ENCODE assay signal across 21 cellular contexts in genomic region chr1:245717611-245718010, GRCh38.
DNase-seq lines count a peak whose midpoint lies in the region; ATAC-seq and TF ChIP-seq lines count a peak whose summit lies in the region.
"Had no signal": no experiment of that assay in that cellular context is flagged by ENCODE, and none has a peak within 500 bp of the region (broad histone marks: within the 10 kb centered on the region; RNA-seq: fewer than 3 reads in every experiment).

No MANE protein-coding gene starts in this region.

- H3F3A ChIP-seq in neural progenitor cell (ENCODE audit: low read depth), result no peaks in the 10 kb centered on the region

- no peaks in the 10 kb centered on the region for H4K20me1 ChIP-seq in neural progenitor cell (ENCODE audit: low read depth)
- H4K20me1 ChIP-seq: BLaER1 had no signal

- no peak overlapping the region for H3K4me3 Mint-ChIP-seq in neural progenitor cell
- no peak overlapping the region for H3K4me3 Mint-ChIP-seq in stimulated activated naive B cell treated with anti-CD40 and anti-IgM and Interleukin-4, amounts not matched to agents 10 μg/mL and 1 μg/mL and 100 μg/mL, for 72 hours
- H3K4me3 Mint-ChIP-seq: CD14-positive monocyte; CD4-positive, alpha-beta memory T cell; H9; IgD-negative memory B cell had no signal

- H3K9me3 ChIP-seq in neural progenitor cell (ENCODE audit: low read depth), result no peaks in the 10 kb centered on the region
- H3K9me3 ChIP-seq: A549, BLaER1 had no signal

- ATAC-seq in GM19452 (IDR thresholded peaks at IDR 0.05; ENCODE audit: unreplicated experiment) (no peak), GM18517 (IDR thresholded peaks at IDR 0.05; ENCODE audit: unreplicated experiment) (no peak), GM21619 (IDR thresholded peaks at IDR 0.05; ENCODE audit: unreplicated experiment) (no peak)
- no peak for ATAC-seq in stimulated activated naive B cell treated with anti-CD40 and anti-IgM and Interleukin-4, amounts not matched to agents 10 μg/mL and 1 μg/mL and 100 μg/mL, for 72 hours (replicated peaks)
- ATAC-seq: A549, GM12878, HepG2 had no signal

- H3K27me3 Mint-ChIP-seq in neural progenitor cell (ENCODE audit: insufficient read depth, low read depth), result peaks cover 8% of the 10 kb centered on the region
- no peaks in the 10 kb centered on the region for H3K27me3 Mint-ChIP-seq in stimulated activated naive B cell treated with anti-CD40 and anti-IgM and Interleukin-4, amounts not matched to agents 10 μg/mL and 1 μg/mL and 100 μg/mL, for 72 hours
- H3K27me3 Mint-ChIP-seq: IgD-negative memory B cell had no signal

- DNase-seq in NCI-H2227 treated with DMSO at 0.1 percent for 48 hours (lab: John Stamatoyannopoulos, UW) (peak; percentile 23), NCI-H2227 (lab: John Stamatoyannopoulos, UW; ENCODE audit: unreplicated experiment) (no peak), fibroblast of pulmonary artery (ENCODE audit: low read depth) (peak; percentile 11), neural progenitor cell (ENCODE audit: low spot score) (no peak)
- DNase-seq in stimulated activated naive B cell treated with anti-CD40 and anti-IgM and Interleukin-4, amounts not matched to agents 10 μg/mL and 1 μg/mL and 100 μg/mL, for 72 hours, result no peak
- DNase-seq: Calu3; CD4-positive, alpha-beta memory T cell; DMS79 treated with DMSO at 0.1 percent for 48 hours; GF-D8; GOT3; H9 had no signal

- TF ChIP-seq CTCF in fibroblast of pulmonary artery (IDR thresholded peaks at IDR 0.05; ENCODE audit: low read length, missing control alignments) (no peak), neural progenitor cell (IDR thresholded peaks at IDR 0.05) (no peak)

- H3K4me1 Mint-ChIP-seq in neural progenitor cell, result peaks cover 18% of the 10 kb centered on the region
- H3K4me1 Mint-ChIP-seq in stimulated activated naive B cell treated with anti-CD40 and anti-IgM and Interleukin-4, amounts not matched to agents 10 μg/mL and 1 μg/mL and 100 μg/mL, for 72 hours, result peaks cover 4 to 9% of the 10 kb centered on the region in 2 donors
- H3K4me1 Mint-ChIP-seq: CD14-positive monocyte; CD4-positive, alpha-beta memory T cell had no signal

- H3K4me3 ChIP-seq in fibroblast of pulmonary artery (replicated peaks; ENCODE audit: low read depth, low read length) (no peak overlapping the region), neural progenitor cell (no peak overlapping the region)
- H3K4me3 ChIP-seq: A549, BLaER1, GM12878 had no signal

- H3K36me3 Mint-ChIP-seq in neural progenitor cell, result no peaks in the 10 kb centered on the region
- no peaks in the 10 kb centered on the region for H3K36me3 Mint-ChIP-seq in stimulated activated naive B cell treated with anti-CD40 and anti-IgM and Interleukin-4, amounts not matched to agents 10 μg/mL and 1 μg/mL and 100 μg/mL, for 72 hours
- H3K36me3 Mint-ChIP-seq: CD14-positive monocyte, IgD-negative memory B cell had no signal

- H3K9me3 Mint-ChIP-seq in neural progenitor cell, result no peaks in the 10 kb centered on the region
- no peaks in the 10 kb centered on the region for H3K9me3 Mint-ChIP-seq in stimulated activated naive B cell treated with anti-CD40 and anti-IgM and Interleukin-4, amounts not matched to agents 10 μg/mL and 1 μg/mL and 100 μg/mL, for 72 hours
- H3K9me3 Mint-ChIP-seq: H9 had no signal

- peak overlapping the region; percentile 42 for H3K27ac Mint-ChIP-seq in neural progenitor cell
- H3K27ac Mint-ChIP-seq in stimulated activated naive B cell treated with anti-CD40 and anti-IgM and Interleukin-4, amounts not matched to agents 10 μg/mL and 1 μg/mL and 100 μg/mL, for 72 hours, result no peak overlapping the region
- H3K27ac Mint-ChIP-seq: CD14-positive monocyte; CD4-positive, alpha-beta memory T cell; H9; IgD-negative memory B cell had no signal

- H3K4me2 ChIP-seq in neural progenitor cell, result no peak overlapping the region
- H3K4me2 ChIP-seq: A549, BLaER1 had no signal

- H3K36me3 ChIP-seq in neural progenitor cell, result no peaks in the 10 kb centered on the region
- H3K36me3 ChIP-seq: BLaER1 had no signal

- H3K79me2 ChIP-seq in neural progenitor cell (ENCODE audit: low read depth), result no peaks in the 10 kb centered on the region

- H2AFZ ChIP-seq in neural progenitor cell (replicated peaks), result no peak overlapping the region

- H3K4me1 ChIP-seq in neural progenitor cell, result peaks cover 6% of the 10 kb centered on the region

- H3K27ac ChIP-seq in neural progenitor cell, result no peak overlapping the region
- H3K27ac ChIP-seq: 22Rv1, A549, BLaER1 had no signal

- no peak overlapping the region for H3K9ac ChIP-seq in neural progenitor cell
- H3K9ac ChIP-seq: BLaER1 had no signal

- no peaks in the 10 kb centered on the region for H3K27me3 ChIP-seq in neural progenitor cell
- H3K27me3 ChIP-seq: BLaER1 had no signal

Comparison
In these comparisons a context has a peak if more than half of its experiments do, and no peak if none do; other contexts are left out.
1. DNase-seq: peak in NCI-H2227 treated with DMSO at 0.1 percent for 48 hours (single experiment) and fibroblast of pulmonary artery (single experiment); none in NCI-H2227 (single experiment), neural progenitor cell (single experiment) and stimulated activated naive B cell treated with anti-CD40 and anti-IgM and Interleukin-4, amounts not matched to agents 10 μg/mL and 1 μg/mL and 100 μg/mL, for 72 hours (single experiment).